7 cellular contexts compared by ENCODE assay signal in the genomic region with DNA sequence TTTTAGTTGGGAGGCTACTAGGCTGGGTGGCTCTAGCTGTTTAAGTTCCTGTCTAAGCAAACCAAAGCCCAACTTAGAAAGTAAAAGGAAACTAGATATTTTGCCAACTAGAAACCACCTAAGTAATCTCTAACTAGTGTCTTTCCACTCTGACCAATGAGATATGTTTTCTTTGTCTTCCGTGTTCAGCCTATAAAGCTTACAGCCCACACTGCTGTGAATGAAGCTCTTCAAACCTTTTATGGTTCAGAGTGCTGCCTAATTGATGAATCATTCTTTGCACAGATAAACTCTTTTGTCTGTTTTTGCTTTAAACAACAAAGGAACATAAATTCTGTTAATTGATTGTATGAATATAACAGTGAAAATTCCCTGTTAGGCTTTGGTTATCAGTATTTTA.
A peak's percentile ranks its signal among the peaks of the same experiment; 100 is the strongest.
DNase-seq lines count a peak whose midpoint lies in the region; ATAC-seq and TF ChIP-seq lines count a peak whose summit lies in the region.

No MANE protein-coding gene starts in this region.

- ATAC-seq in activated naive CD8-positive, alpha-beta T cell treated with anti-CD3 and anti-CD28 coated beads, Interleukin-2, amount 10 ng/mL, durations not matched to agents 7 days and 5 days (ENCODE audit: low read depth) = peak; percentile 89
- ATAC-seq in natural killer cell = peak; percentile 78 to 87 (median 78)

- TF ChIP-seq CTCF in natural killer cell (IDR thresholded peaks at IDR 0.05) = no peak
- TF ChIP-seq CTCF in GM20000 (IDR thresholded peaks at IDR 0.05; ENCODE audit: extremely low read depth, missing control alignments) = no peak

- intact Hi-C loops in natural killer cell (cut with micrococcal nuclease) = no loop called here

- peak overlapping the region; percentile 73 for H3K27ac Mint-ChIP-seq in activated naive CD8-positive, alpha-beta T cell treated with anti-CD3 and anti-CD28 coated beads, Interleukin-2, amount 10 ng/mL, durations not matched to agents 7 days and 5 days
- peak overlapping the region in 1 of 2 donors; percentile 3 for H3K27ac Mint-ChIP-seq in natural killer cell

- peaks cover 42% of the 10 kb centered on the region for H3K4me1 Mint-ChIP-seq in activated naive CD8-positive, alpha-beta T cell treated with anti-CD3 and anti-CD28 coated beads, Interleukin-2, amount 10 ng/mL, durations not matched to agents 7 days and 5 days
- H3K4me1 Mint-ChIP-seq in natural killer cell = peaks cover 39 to 50% of the 10 kb centered on the region in 2 donors

- peaks cover 48% of the 10 kb centered on the region for H3K36me3 Mint-ChIP-seq in activated naive CD8-positive, alpha-beta T cell treated with anti-CD3 and anti-CD28 coated beads, Interleukin-2, amount 10 ng/mL, durations not matched to agents 7 days and 5 days
- H3K36me3 Mint-ChIP-seq in natural killer cell = no peaks in the 10 kb centered on the region

- POLR2A ChIA-PET in activated naive CD8-positive, alpha-beta T cell treated with anti-CD3 and anti-CD28 coated beads, Interleukin-2, amount 10 ng/mL, durations not matched to agents 7 days and 5 days (lab: Charles Lee) = interaction anchor here (0.6 to 1.0 kb wide), 2 partner anchors 17 to 65 kb away, joined by 3 read pairs; no protein-coding TSS in a partner anchor

- H3K9me3 Mint-ChIP-seq in activated naive CD8-positive, alpha-beta T cell treated with anti-CD3 and anti-CD28 coated beads, Interleukin-2, amount 10 ng/mL, durations not matched to agents 7 days and 5 days = no peaks in the 10 kb centered on the region
- no peaks in the 10 kb centered on the region for H3K9me3 Mint-ChIP-seq in natural killer cell

- DNase-seq in EL (peak; percentile 47), HT1080 (ENCODE audit: low read depth) (peak; percentile 45), natural killer cell (no peak), GM20000 (ENCODE audit: low spot score) (no peak), GF-D8 (lab: John Stamatoyannopoulos, UW) (no peak), MV-4-11 (lab: John Stamatoyannopoulos, UW) (no peak)
- DNase-seq in activated naive CD8-positive, alpha-beta T cell treated with anti-CD3 and anti-CD28 coated beads, Interleukin-2, amount 10 ng/mL, durations not matched to agents 7 days and 5 days = no peak

- H3K27me3 Mint-ChIP-seq in activated naive CD8-positive, alpha-beta T cell treated with anti-CD3 and anti-CD28 coated beads, Interleukin-2, amount 10 ng/mL, durations not matched to agents 7 days and 5 days = no peaks in the 10 kb centered on the region
- H3K27me3 Mint-ChIP-seq in natural killer cell (ENCODE audit: low read depth in 2 of 2) = no peaks in the 10 kb centered on the region

- H3K4me3 Mint-ChIP-seq in activated naive CD8-positive, alpha-beta T cell treated with anti-CD3 and anti-CD28 coated beads, Interleukin-2, amount 10 ng/mL, durations not matched to agents 7 days and 5 days = peak overlapping the region; percentile 29
- no peak overlapping the region for H3K4me3 Mint-ChIP-seq in natural killer cell

Comparison
In these comparisons a context has a peak if more than half of its experiments do, and no peak if none do; other contexts are left out.
1. DNase-seq: peak in EL (single experiment) and HT1080 (single experiment); none in activated naive CD8-positive, alpha-beta T cell treated with anti-CD3 and anti-CD28 coated beads, Interleukin-2, amount 10 ng/mL, durations not matched to agents 7 days and 5 days (single experiment), natural killer cell (single experiment), GM20000 (single experiment), GF-D8 (single experiment) and MV-4-11 (single experiment).